Comparison of ENCODE assay signal across 8 cellular contexts in genomic region chr2:231785822-231786176, GRCh38. TPM values are rescaled to one million over a fixed set of nuclear protein-coding genes. Genes with fewer than 3 reads are reported as not detected.
DNase-seq lines count a peak whose midpoint lies in the region; ATAC-seq, FAIRE-seq and TF ChIP-seq lines count a peak whose summit lies in the region.

No MANE protein-coding gene starts in this region.

- H3K27ac ChIP-seq in kidney (ENCODE audit: low read depth in 2 of 2, low read length in 2 of 2) (no peak overlapping the region), tibial artery (peak overlapping the region; percentile 71 to 72)

- DNase-seq in activated T-cell treated with anti-CD3 and anti-CD28 coated beads, Interleukin-2, amount 50 U/mL, for 72 hours = no peak
- DNase-seq in activated T-cell treated with anti-CD3 and anti-CD28 coated beads, Interleukin-2, amount 50 U/mL, for 1 hour = no peak
- DNase-seq in kidney (no peak), tibial artery (no peak), COLO829 (ENCODE audit: low spot score) (no peak), GM12891 (ENCODE audit: insufficient read length, low spot score) (no peak)

- no peaks in the 10 kb centered on the region for H3K27me3 ChIP-seq in tibial artery

- H3K27me3 Mint-ChIP-seq in activated T-cell treated with anti-CD3 and anti-CD28 coated beads, Interleukin-2, amount 50 U/mL, for 72 hours (ENCODE audit: low read depth) = no peaks in the 10 kb centered on the region
- H3K27me3 Mint-ChIP-seq in activated T-helper 17 cell treated with anti-CD3 and anti-CD28 coated beads, Interleukin-2, amount 50 U/mL, for 72 hours = no peaks in the 10 kb centered on the region

- H3K9me3 Mint-ChIP-seq in activated T-cell treated with anti-CD3 and anti-CD28 coated beads, Interleukin-2, amount 50 U/mL, for 72 hours = no peaks in the 10 kb centered on the region
- H3K9me3 Mint-ChIP-seq in activated T-helper 17 cell treated with anti-CD3 and anti-CD28 coated beads, Interleukin-2, amount 50 U/mL, for 72 hours = no peaks in the 10 kb centered on the region

- peak overlapping the region; percentile 94 to 96 for H3K4me3 Mint-ChIP-seq in activated T-cell treated with anti-CD3 and anti-CD28 coated beads, Interleukin-2, amount 50 U/mL, for 72 hours
- H3K4me3 Mint-ChIP-seq in activated T-helper 17 cell treated with anti-CD3 and anti-CD28 coated beads, Interleukin-2, amount 50 U/mL, for 72 hours = peak overlapping the region; percentile 89

- peaks cover 76% of the 10 kb centered on the region for H3K4me1 Mint-ChIP-seq in activated T-cell treated with anti-CD3 and anti-CD28 coated beads, Interleukin-2, amount 50 U/mL, for 72 hours (ENCODE audit: low read depth)
- peaks cover 47% of the 10 kb centered on the region for H3K4me1 Mint-ChIP-seq in activated T-helper 17 cell treated with anti-CD3 and anti-CD28 coated beads, Interleukin-2, amount 50 U/mL, for 72 hours

- peak overlapping the region; percentile 59 to 69 for H3K9ac ChIP-seq in kidney (ENCODE audit: low read length in 2 of 2)

- H3K4me3 ChIP-seq in kidney (ENCODE audit: low read length in 2 of 2) (peak overlapping the region; percentile 75 to 82), tibial artery (peak overlapping the region; percentile 95 to 99)

- intact Hi-C loops in kidney (cut with DNase I) = no loop called here
- intact Hi-C loops in tibial artery (cut with DNase I; ENCODE audit: low total_unique reads) = loop anchor here (10.0 kb wide), 1 partner anchor 101 kb away; no protein-coding TSS in a partner anchor

- H3K9me3 ChIP-seq in kidney (ENCODE audit: control insufficient read depth in 1 of 2, low read length in 2 of 2) = no peaks in the 10 kb centered on the region
- H3K9me3 ChIP-seq in tibial artery = no peaks in the 10 kb centered on the region

- FAIRE-seq in kidney (lab: Jason Lieb, UNC) (no peak), GM12891 (lab: Jason Lieb, UNC) (no peak)

- ATAC-seq in activated T-cell treated with anti-CD3 and anti-CD28 coated beads, Interleukin-2, amount 50 U/mL, for 72 hours (replicated peaks in 1 of 2) = no peak
- ATAC-seq in activated T-helper 17 cell treated with anti-CD3 and anti-CD28 coated beads, Interleukin-2, amount 50 U/mL, for 72 hours (replicated peaks) = no peak
- no peak for ATAC-seq in HG02798 (IDR thresholded peaks at IDR 0.05; ENCODE audit: poor library complexity, unreplicated experiment)

- H3K36me3 Mint-ChIP-seq in activated T-cell treated with anti-CD3 and anti-CD28 coated beads, Interleukin-2, amount 50 U/mL, for 72 hours (ENCODE audit: insufficient read depth in 2 of 2) = peaks cover 6 to 16% of the 10 kb centered on the region in 2 donors
- peaks cover 41% of the 10 kb centered on the region for H3K36me3 Mint-ChIP-seq in activated T-helper 17 cell treated with anti-CD3 and anti-CD28 coated beads, Interleukin-2, amount 50 U/mL, for 72 hours (ENCODE audit: low read depth)

- H3K4me1 ChIP-seq in kidney (ENCODE audit: control insufficient read depth in 1 of 2, insufficient read depth in 1 of 2, low read depth in 1 of 2, low read length in 2 of 2) (peaks cover 5 to 20% of the 10 kb centered on the region in 2 donors), tibial artery (peaks cover 0 to 58% (median 38%) of the 10 kb centered on the region in 4 donors)

- no peak for TF ChIP-seq CTCF in kidney (IDR thresholded peaks at IDR 0.05; ENCODE audit: borderline replicate concordance, extremely low read depth, insufficient read depth)
- no peak for TF ChIP-seq CTCF in tibial artery (IDR thresholded peaks at IDR 0.05)

- H3K36me3 ChIP-seq in kidney (ENCODE audit: control insufficient read depth in 1 of 2, insufficient read depth in 2 of 2, low read length in 2 of 2) (peaks cover 4 to 16% of the 10 kb centered on the region in 2 donors), tibial artery (peaks cover 0 to 23% (median 13%) of the 10 kb centered on the region in 3 donors)

- TF ChIP-seq POLR2A in GM12891 (IDR thresholded peaks at IDR 0.05; ENCODE audit: low read depth, low read length) = no peak

- H3K27ac Mint-ChIP-seq in activated T-cell treated with anti-CD3 and anti-CD28 coated beads, Interleukin-2, amount 50 U/mL, for 72 hours = peak overlapping the region; percentile 92
- peak overlapping the region; percentile 73 for H3K27ac Mint-ChIP-seq in activated T-helper 17 cell treated with anti-CD3 and anti-CD28 coated beads, Interleukin-2, amount 50 U/mL, for 72 hours

TF ChIP-seq in GM12891, 5 proteins besides CTCF, POLR2A, EP300 and RAD21:
- no peak for TF ChIP-seq SPI1 (IDR thresholded peaks at IDR 0.05; ENCODE audit: low read depth, low read length)
- TF ChIP-seq POLR2AphosphoS5 (IDR thresholded peaks at IDR 0.05; ENCODE audit: low read depth, low read length) = no peak
- TF ChIP-seq PAX5 (IDR thresholded peaks at IDR 0.05; ENCODE audit: insufficient read depth, low read length, severe bottlenecking) = no peak
- no peak for TF ChIP-seq TAF1 (IDR thresholded peaks at IDR 0.05; ENCODE audit: low read depth, low read length)
- no peak for TF ChIP-seq POU2F2 (IDR thresholded peaks at IDR 0.05; ENCODE audit: low read depth, low read length)
TF ChIP-seq in GM12891: peak in this region for 0.

RNA-seq across cellular contexts. Expression of gene COPS7B, which starts 0.4 kb away (rescaled TPM):
- 10 to 100 TPM; 44.6 to 54.5 TPM for total RNA-seq in activated T-cell treated with anti-CD3 and anti-CD28 coated beads, Interleukin-2, amount 50 U/mL, for 72 hours
- 10 to 100 TPM; 41.5 to 47.8 TPM for total RNA-seq in activated T-helper 17 cell treated with anti-CD3 and anti-CD28 coated beads, Interleukin-2, amount 50 U/mL, for 72 hours
- 33.0 TPM for total RNA-seq in kidney
- 21.9 TPM for polyA plus RNA-seq in kidney (ENCODE audit: insufficient read depth, low read depth, low replicate concordance)
- 26.6 TPM for polyA plus RNA-seq in GM12891 (2012; ENCODE audit: low read depth, missing spikeins)

RNA-seq across cellular contexts. Expression of gene PDE6D, which starts 4.7 kb away (rescaled TPM):
- total RNA-seq in activated T-cell treated with anti-CD3 and anti-CD28 coated beads, Interleukin-2, amount 50 U/mL, for 72 hours = 10 to 100 TPM; 37.8 to 45.0 TPM
- 10 to 100 TPM; 20.4 to 28.9 TPM for total RNA-seq in activated T-helper 17 cell treated with anti-CD3 and anti-CD28 coated beads, Interleukin-2, amount 50 U/mL, for 72 hours
- 21.7 TPM for total RNA-seq in kidney
- polyA plus RNA-seq in kidney (ENCODE audit: insufficient read depth, low read depth, low replicate concordance) = 28.2 TPM
- polyA plus RNA-seq in GM12891 (2012; ENCODE audit: low read depth, missing spikeins) = 27.9 TPM

Comparison
In these comparisons a context has a peak if more than half of its experiments do, and no peak if none do; other contexts are left out.
1. H3K27ac ChIP-seq: peak in tibial artery (2 of 2); none in kidney (0 of 2).